ENCODE assay signal across 9 cellular contexts in the genomic region with DNA sequence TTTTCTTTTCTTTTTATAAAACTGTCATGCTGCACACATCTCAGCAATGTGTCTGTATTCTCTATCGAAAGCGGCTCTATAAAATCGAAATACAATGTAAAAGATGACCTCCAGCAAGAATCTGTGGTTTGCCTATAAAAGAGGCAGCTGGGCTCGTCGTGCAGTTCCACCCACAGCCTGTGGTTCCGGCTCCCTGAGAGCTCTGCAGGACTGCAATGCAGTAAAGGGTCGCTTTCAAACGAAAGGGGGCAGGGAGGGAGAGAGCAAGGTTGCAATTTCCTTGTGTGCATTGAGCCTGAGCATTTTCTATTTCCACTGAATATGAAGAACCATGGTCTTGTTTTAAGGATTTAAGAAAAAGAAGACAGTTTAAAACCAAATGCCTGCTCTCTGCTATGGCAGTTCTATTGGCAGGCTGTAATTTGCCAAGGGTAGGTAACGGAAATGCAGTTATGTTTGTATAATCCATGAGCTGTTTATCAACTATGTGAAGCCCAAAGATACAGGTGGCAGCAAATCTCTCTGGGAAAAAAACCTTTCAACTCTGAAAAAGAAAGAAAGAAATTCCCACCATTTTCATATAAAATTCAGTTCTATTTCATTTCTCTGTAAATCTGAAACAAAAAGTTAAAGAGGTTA.
DNase-seq lines count a peak whose midpoint lies in the region; ATAC-seq and TF ChIP-seq lines count a peak whose summit lies in the region.
"Had no signal": no experiment of that assay in that cellular context is flagged by ENCODE, and none has a peak within 500 bp of the region (broad histone marks: within the 10 kb centered on the region; RNA-seq: fewer than 3 reads in every experiment).

No MANE protein-coding gene starts in this region.

- TF ChIP-seq POLR2A in gastroesophageal sphincter (IDR thresholded peaks at IDR 0.05), result no peak

- peaks cover 6% of the 10 kb centered on the region for H3K4me1 Mint-ChIP-seq in activated CD8-positive, alpha-beta T cell treated with anti-CD3 and anti-CD28 coated beads, Interleukin-2, amount 10 ng/mL, durations not matched to agents 7 days and 5 days (ENCODE audit: low read depth)
- H3K4me1 Mint-ChIP-seq in nephron, result no peaks in the 10 kb centered on the region

- H3K4me1 ChIP-seq in gastroesophageal sphincter, result no peaks in the 10 kb centered on the region

- DNase-seq in HuH-7 (ENCODE audit: low spot score), result peak; percentile 21
- peak; percentile 23 for DNase-seq in activated CD8-positive, alpha-beta T cell treated with anti-CD3 and anti-CD28 coated beads, Interleukin-2, amount 10 ng/mL, durations not matched to agents 7 days and 5 days
- DNase-seq in foreskin fibroblast, result no peak
- no peak for DNase-seq in NCI-H2171 (lab: John Stamatoyannopoulos, UW)
- DNase-seq: activated CD4-positive, alpha-beta T cell treated with anti-CD3 and anti-CD28 coated beads, Interleukin-2, amount 10 ng/mL, durations not matched to agents 24 days and 14 days had no signal

- TF ChIP-seq EP300 in gastroesophageal sphincter (IDR thresholded peaks at IDR 0.05), result no peak

- no peak overlapping the region for H3K4me3 ChIP-seq in foreskin fibroblast (ENCODE audit: low read depth in 1 of 2, low read length in 2 of 2)
- no peak overlapping the region for H3K4me3 ChIP-seq in gastroesophageal sphincter

- peak; percentile 47 for ATAC-seq in GM18519 (IDR thresholded peaks at IDR 0.05; ENCODE audit: low FRiP score, unreplicated experiment)
- ATAC-seq in activated CD8-positive, alpha-beta T cell treated with anti-CD3 and anti-CD28 coated beads, Interleukin-2, amount 10 ng/mL, durations not matched to agents 7 days and 5 days, result no peak
- ATAC-seq in GM18861 (IDR thresholded peaks at IDR 0.05; ENCODE audit: unreplicated experiment), result no peak
- no peak for ATAC-seq in gastroesophageal sphincter

- no peak overlapping the region for H3K27ac Mint-ChIP-seq in activated CD8-positive, alpha-beta T cell treated with anti-CD3 and anti-CD28 coated beads, Interleukin-2, amount 10 ng/mL, durations not matched to agents 7 days and 5 days
- peak overlapping the region in 2 of 3 experiments; percentile 26 to 38 for H3K27ac Mint-ChIP-seq in nephron
- H3K27ac Mint-ChIP-seq: activated CD4-positive, alpha-beta T cell treated with anti-CD3 and anti-CD28 coated beads, Interleukin-2, amount 10 ng/mL, durations not matched to agents 24 days and 14 days had no signal

- CTCF ChIA-PET in activated CD8-positive, alpha-beta T cell treated with anti-CD3 and anti-CD28 coated beads, Interleukin-2, amount 10 ng/mL, durations not matched to agents 7 days and 5 days (lab: Charles Lee), result no interaction called here

- H3K36me3 Mint-ChIP-seq in activated CD8-positive, alpha-beta T cell treated with anti-CD3 and anti-CD28 coated beads, Interleukin-2, amount 10 ng/mL, durations not matched to agents 7 days and 5 days (ENCODE audit: low read depth), result no peaks in the 10 kb centered on the region
- no peaks in the 10 kb centered on the region for H3K36me3 Mint-ChIP-seq in nephron (ENCODE audit: low read depth)

- peaks cover 7% of the 10 kb centered on the region for H3K27me3 Mint-ChIP-seq in activated CD8-positive, alpha-beta T cell treated with anti-CD3 and anti-CD28 coated beads, Interleukin-2, amount 10 ng/mL, durations not matched to agents 7 days and 5 days (ENCODE audit: low read depth)
- peaks cover 3% of the 10 kb centered on the region for H3K27me3 Mint-ChIP-seq in nephron (ENCODE audit: low read depth)

- H3K9me3 ChIP-seq in gastroesophageal sphincter, result no peaks in the 10 kb centered on the region

- H3K27me3 ChIP-seq in gastroesophageal sphincter, result no peaks in the 10 kb centered on the region

- TF ChIP-seq CTCF in nephron (IDR thresholded peaks at IDR 0.05; ENCODE audit: unreplicated experiment in 3 of 3) (no peak), foreskin fibroblast (IDR thresholded peaks at IDR 0.05; ENCODE audit: low read depth, low read length) (no peak), gastroesophageal sphincter (IDR thresholded peaks at IDR 0.05) (no peak)

- WGBS in gastroesophageal sphincter (ENCODE audit: low coverage in 1 of 2), 2 donors, result 30 to 76% methylated on average over 4 to 6 of the region's 9 CpGs

- H3K9me3 Mint-ChIP-seq in activated CD8-positive, alpha-beta T cell treated with anti-CD3 and anti-CD28 coated beads, Interleukin-2, amount 10 ng/mL, durations not matched to agents 7 days and 5 days (ENCODE audit: insufficient read depth), result no peaks in the 10 kb centered on the region
- no peaks in the 10 kb centered on the region for H3K9me3 Mint-ChIP-seq in nephron
- H3K9me3 Mint-ChIP-seq: activated CD4-positive, alpha-beta T cell treated with anti-CD3 and anti-CD28 coated beads, Interleukin-2, amount 10 ng/mL, durations not matched to agents 24 days and 14 days had no signal

- POLR2A ChIA-PET in activated CD8-positive, alpha-beta T cell treated with anti-CD3 and anti-CD28 coated beads, Interleukin-2, amount 10 ng/mL, durations not matched to agents 7 days and 5 days (lab: Charles Lee), result no interaction called here

- no peaks in the 10 kb centered on the region for H3K36me3 ChIP-seq in gastroesophageal sphincter

- H3K4me3 Mint-ChIP-seq in activated CD8-positive, alpha-beta T cell treated with anti-CD3 and anti-CD28 coated beads, Interleukin-2, amount 10 ng/mL, durations not matched to agents 7 days and 5 days, result no peak overlapping the region
- no peak overlapping the region for H3K4me3 Mint-ChIP-seq in nephron
- H3K4me3 Mint-ChIP-seq: activated CD4-positive, alpha-beta T cell treated with anti-CD3 and anti-CD28 coated beads, Interleukin-2, amount 10 ng/mL, durations not matched to agents 24 days and 14 days had no signal

- no peak overlapping the region for H3K27ac ChIP-seq in gastroesophageal sphincter

Comparison
In these comparisons a context has a peak if more than half of its experiments do, and no peak if none do; other contexts are left out.
1. DNase-seq: peak in HuH-7 (single experiment) and activated CD8-positive, alpha-beta T cell treated with anti-CD3 and anti-CD28 coated beads, Interleukin-2, amount 10 ng/mL, durations not matched to agents 7 days and 5 days (single experiment); none in foreskin fibroblast (0 of 2) and NCI-H2171 (single experiment).